ENCODE assay signal across 16 cellular contexts in the genomic region with DNA sequence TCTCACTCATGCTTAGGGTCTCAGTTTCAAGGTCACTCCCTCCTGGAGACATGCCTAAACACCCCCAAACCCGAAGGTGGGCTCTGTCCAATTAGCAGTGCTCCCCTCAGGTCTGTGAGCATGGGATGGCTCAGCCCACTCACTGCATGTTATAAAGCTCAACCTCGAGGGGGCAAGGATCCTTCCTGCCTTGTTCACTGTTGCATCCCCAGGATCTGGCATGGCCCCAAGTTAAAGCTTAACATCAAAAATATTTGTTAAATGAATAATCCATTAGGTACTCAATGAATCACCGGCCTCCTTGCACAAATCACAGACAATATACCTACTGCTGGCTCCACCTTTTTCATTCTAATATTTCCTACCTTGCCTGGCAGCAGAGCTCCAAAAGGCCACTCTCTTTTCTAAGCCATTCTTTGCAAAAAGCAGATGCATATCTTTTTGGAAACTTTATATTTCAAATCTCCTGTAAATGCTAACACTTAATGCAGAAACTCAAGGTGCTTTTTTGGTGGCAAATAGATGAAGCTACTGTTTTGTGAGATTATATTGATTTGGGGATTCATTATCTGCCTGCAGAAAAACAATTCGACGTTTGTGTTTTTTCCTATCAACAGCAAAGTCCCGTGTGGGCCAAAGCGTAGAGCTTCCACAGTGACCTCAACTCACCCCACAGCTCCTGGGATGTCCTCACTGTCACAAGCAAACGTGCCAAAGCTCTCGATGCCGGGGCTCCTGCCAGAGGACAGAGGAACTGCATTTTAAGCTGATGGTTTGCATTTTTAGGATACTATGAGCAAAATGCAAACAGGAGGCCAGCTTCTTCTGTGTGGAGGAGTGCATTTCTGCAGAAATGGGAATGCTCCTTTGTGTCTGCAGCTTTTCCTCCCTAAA. TPM values are rescaled to one million over a fixed set of nuclear protein-coding genes. Genes with fewer than 3 reads are reported as not detected.
DNase-seq lines count a peak whose midpoint lies in the region; ATAC-seq, FAIRE-seq and TF ChIP-seq lines count a peak whose summit lies in the region.
"Had no signal": no experiment of that assay in that cellular context is flagged by ENCODE, and none has a peak within 500 bp of the region (broad histone marks: within the 10 kb centered on the region; RNA-seq: fewer than 3 reads in every experiment).

No MANE protein-coding gene starts in this region.

- no peaks in the 10 kb centered on the region for H3K36me3 ChIP-seq in psoas muscle (ENCODE audit: insufficient read depth in 1 of 2, low read depth in 1 of 2)
- no peaks in the 10 kb centered on the region for H3K36me3 ChIP-seq in small intestine (ENCODE audit: control insufficient read depth in 2 of 2, insufficient read depth in 2 of 2, low read length in 2 of 2)
- H3K36me3 ChIP-seq: thoracic aorta had no signal

- no peak for FAIRE-seq in HTR-8/SVneo (lab: Jason Lieb, UNC)
- FAIRE-seq in small intestine (lab: Jason Lieb, UNC), result no peak
- FAIRE-seq: GM19239, TTC549 had no signal

- H3K27me3 ChIP-seq in psoas muscle (ENCODE audit: insufficient read depth in 3 of 3, low read length in 2 of 3) (no peaks in the 10 kb centered on the region), small intestine (ENCODE audit: control insufficient read depth in 2 of 2, insufficient read depth in 2 of 2, low read length in 2 of 2) (no peaks in the 10 kb centered on the region)

- no peak overlapping the region for H3K4me3 ChIP-seq in psoas muscle
- H3K4me3 ChIP-seq in small intestine (ENCODE audit: low read depth in 1 of 2, low read length in 2 of 2), result no peak overlapping the region
- H3K4me3 ChIP-seq: thoracic aorta had no signal

- no peak overlapping the region for H3K27ac ChIP-seq in psoas muscle
- H3K27ac ChIP-seq in small intestine (ENCODE audit: low read depth in 1 of 2, low read length in 1 of 2), result no peak overlapping the region
- H3K27ac ChIP-seq: thoracic aorta had no signal

- H3K4me1 ChIP-seq in psoas muscle, result peaks cover 4% of the 10 kb centered on the region
- no peaks in the 10 kb centered on the region for H3K4me1 ChIP-seq in small intestine (ENCODE audit: control insufficient read depth in 2 of 2, insufficient read depth in 1 of 2, low read depth in 1 of 2, low read length in 1 of 2)

- ATAC-seq in GM18909 (IDR thresholded peaks at IDR 0.05; ENCODE audit: poor library complexity, unreplicated experiment) (peak; percentile 51), esophagus mucosa (peak; percentile 72), psoas muscle (no peak), GM19467 (IDR thresholded peaks at IDR 0.05; ENCODE audit: unreplicated experiment) (no peak)

- H3K9me3 ChIP-seq in psoas muscle (no peaks in the 10 kb centered on the region), small intestine (ENCODE audit: control insufficient read depth, low read depth) (no peaks in the 10 kb centered on the region)
- H3K9me3 ChIP-seq: thoracic aorta had no signal

- DNase-seq in NCI-H446 treated with DMSO at 0.1 percent for 48 hours (lab: John Stamatoyannopoulos, UW), result peak; percentile 25
- DNase-seq in psoas muscle, result peak; percentile 45 to 57
- no peak for DNase-seq in NCI-H146 treated with DMSO at 0.1 percent for 48 hours (lab: John Stamatoyannopoulos, UW; ENCODE audit: unreplicated experiment)
- no peak for DNase-seq in HTR-8/SVneo (ENCODE audit: insufficient read length, low spot score)
- DNase-seq in small intestine, result no peak
- DNase-seq: activated T-cell treated with anti-CD3 and anti-CD28 coated beads, Interleukin-2, amount 50 U/mL, for 24 hours; GDM1; KBM-7; NCI-H748 treated with DMSO at 0.1 percent for 48 hours; stimulated activated CD4-positive, alpha-beta T cell treated with anti-CD3 and anti-CD28 coated beads, Interleukin-4, amount 100 ng/mL, for 1 hour had no signal

- 15 to 27% (median 24%) methylated on average over 10 of the region's 10 CpGs for WGBS in psoas muscle, 3 donors
- 35 to 43% (median 37%) methylated on average over 10 of the region's 10 CpGs for WGBS in small intestine, 3 donors

- no peak for TF ChIP-seq CTCF in psoas muscle (IDR thresholded peaks at IDR 0.05)

- intact Hi-C loops in psoas muscle (cut with DNase I), result no loop called here

RNA-seq across cellular contexts. Expression of gene PCOLCE2, which starts 35.4 kb away (rescaled TPM):
- total RNA-seq in esophagus mucosa (0.36 TPM), psoas muscle (1 to 10 TPM; 1.5 to 8.9 (median 4.0) TPM)
- polyA plus RNA-seq in psoas muscle (1 to 10 TPM; 1.4 to 5.1 (median 3.6) TPM), small intestine (1 to 10 TPM in 2 of 3 donors, not detected in 1; 2.2 to 6.1 TPM)

Comparison
In these comparisons a context has a peak if more than half of its experiments do, and no peak if none do; other contexts are left out.
1. ATAC-seq: peak in GM18909 (single experiment) and esophagus mucosa (single experiment); none in psoas muscle (0 of 4) and GM19467 (single experiment).
2. DNase-seq: peak in NCI-H446 treated with DMSO at 0.1 percent for 48 hours (single experiment) and psoas muscle (2 of 2); none in NCI-H146 treated with DMSO at 0.1 percent for 48 hours (single experiment), HTR-8/SVneo (single experiment) and small intestine (single experiment).